1 cellular context compared by ENCODE assay signal in genomic region chr6:13328076-13328874, GRCh38.
TF ChIP-seq lines count a peak whose summit lies in the region.

Gene TBC1D7, minus strand, starts transcription at chr6:13328537. Its CDS starts 1,639 bp downstream, at chr6:13326898.

TF ChIP-seq in IMR-90, 13 proteins besides CTCF, POLR2A, EP300 and RAD21 (continued from another document):
- 0 out of 2 replicates have a peak, but pooled peaks have one; percentile 5 for TF ChIP-seq USF2 (IDR thresholded peaks at IDR 0.05; ENCODE audit: low read depth, low read length)
